In genomic region chr6:160455484-160456213, GRCh38 we compare ENCODE assay signal across 8 cellular contexts.
DNase-seq lines count a peak whose midpoint lies in the region; ATAC-seq and TF ChIP-seq lines count a peak whose summit lies in the region.

No MANE protein-coding gene starts in this region.

- TF ChIP-seq CTCF in AG04450 (IDR thresholded peaks at IDR 0.05; ENCODE audit: low read depth, low read length) (peak; percentile 97), fibroblast of lung (conservative IDR thresholded peaks at IDR 0.05 in 1 of 2, IDR thresholded peaks at IDR 0.05 in 1 of 2; ENCODE audit: low read depth in 1 of 2, low read length in 2 of 2) (peak; percentile 96 to 97), neural cell (IDR thresholded peaks at IDR 0.05; ENCODE audit: poor library complexity, severe bottlenecking) (peak; percentile 99)

- peak overlapping the region; percentile 81 for H2AFZ ChIP-seq in fibroblast of lung (ENCODE audit: low read length)
- H2AFZ ChIP-seq in neural cell (ENCODE audit: low read depth, low read length), result no peak overlapping the region

- no peak overlapping the region for H3K27ac Mint-ChIP-seq in stimulated activated naive CD8-positive, alpha-beta T cell treated with anti-CD3 and anti-CD28 coated beads, Interleukin-15, amount 100 ng/mL, for 72 hours

- H3K27ac ChIP-seq in AG04450 (ENCODE audit: low read depth, low read length), result peak overlapping the region; percentile 43
- no peak overlapping the region for H3K27ac ChIP-seq in fibroblast of lung (ENCODE audit: insufficient read depth, low read length)
- H3K27ac ChIP-seq in neural cell (ENCODE audit: low read length), result no peak overlapping the region

- DNase-seq in AG04450 (ENCODE audit: low read depth, low spot score) (peak; percentile 24), NOMO-1 treated with dmso at 0.1 percent for 144 hours (lab: John Stamatoyannopoulos, UW; ENCODE audit: unreplicated experiment) (peak; percentile 2), activated T-cell treated with anti-CD3 and anti-CD28 coated beads for 48 hours (ENCODE audit: low read depth) (peak; percentile 58), fibroblast of lung (ENCODE audit: low read depth in 2 of 2) (peak; percentile 42 to 68)
- DNase-seq in stimulated activated naive CD8-positive, alpha-beta T cell treated with anti-CD3 and anti-CD28 coated beads, Interleukin-15, amount 100 ng/mL, for 72 hours, result peak; percentile 70 to 72

- H3K4me3 ChIP-seq in AG04450 (ENCODE audit: low read depth, low read length), result peak overlapping the region; percentile 48
- H3K4me3 ChIP-seq in fibroblast of lung (replicated peaks in 1 of 4; ENCODE audit: control extremely low read depth in 1 of 4, insufficient read depth in 1 of 4, low read depth in 3 of 4, low read length in 4 of 4), result peak overlapping the region; percentile 29 to 44 (median 36)
- H3K4me3 ChIP-seq in neural cell (ENCODE audit: low read length), result no peak overlapping the region

- TF ChIP-seq POLR2A in GM18505 (IDR thresholded peaks at IDR 0.05; ENCODE audit: borderline replicate concordance, extremely low read depth, insufficient read depth, insufficient read length), result no peak

- H3K4me1 ChIP-seq in fibroblast of lung (ENCODE audit: control insufficient read depth, extremely low read depth, insufficient read depth, low read length), result no peaks in the 10 kb centered on the region

- POLR2A ChIA-PET in AG04450 (lab: Yijun Ruan, JAX), result interaction anchor here (1.7 kb wide), 1 partner anchor 367 kb away, joined by 6 read pairs; no protein-coding TSS in a partner anchor

- H3K27me3 ChIP-seq in AG04450 (ENCODE audit: control insufficient read depth, insufficient read depth, low read length) (no peaks in the 10 kb centered on the region), fibroblast of lung (ENCODE audit: control insufficient read depth, insufficient read depth, low read length) (no peaks in the 10 kb centered on the region), neural cell (ENCODE audit: insufficient read depth, low read depth, low read length) (no peaks in the 10 kb centered on the region)

- no peaks in the 10 kb centered on the region for H3K9me2 ChIP-seq in neural cell (ENCODE audit: insufficient read depth, low read length)

- TF ChIP-seq RAD21 in neural cell (conservative IDR thresholded peaks at IDR 0.05), result peak; percentile 99

- H3F3A ChIP-seq in neural cell (ENCODE audit: insufficient read depth, low read length, poor library complexity, severe bottlenecking), result no peaks in the 10 kb centered on the region

- peak; percentile 86 for ATAC-seq in GM18505 (IDR thresholded peaks at IDR 0.05; ENCODE audit: unreplicated experiment)
- ATAC-seq in HG03103 (IDR thresholded peaks at IDR 0.05; ENCODE audit: low read depth, unreplicated experiment), result peak; percentile 70
- peak; percentile 82 for ATAC-seq in stimulated activated naive CD8-positive, alpha-beta T cell treated with anti-CD3 and anti-CD28 coated beads, Interleukin-15, amount 100 ng/mL, for 72 hours

- no peak for TF ChIP-seq EP300 in neural cell (conservative IDR thresholded peaks at IDR 0.05; ENCODE audit: poor library complexity, severe bottlenecking)

- H3K9ac ChIP-seq in fibroblast of lung (ENCODE audit: insufficient read depth, low read length) (no peak overlapping the region), neural cell (ENCODE audit: low read length) (no peak overlapping the region)

- no peaks in the 10 kb centered on the region for H3K9me3 ChIP-seq in AG04450 (ENCODE audit: control insufficient read depth, insufficient read depth, low read length)
- H3K9me3 ChIP-seq in fibroblast of lung (ENCODE audit: control insufficient read depth, insufficient read depth, low read depth, low read length), result no peaks in the 10 kb centered on the region
- H3K9me3 ChIP-seq in neural cell (ENCODE audit: low read length), result no peaks in the 10 kb centered on the region

- CTCF ChIA-PET in AG04450 (lab: Charles Lee), result interaction anchor here (0.5 to 4.9 kb wide), 63 partner anchors 9 to 864 kb away, joined by 3 to 186 read pairs (median 3); partner anchors contain the start of gene SLC22A1

- H4K20me1 ChIP-seq in fibroblast of lung (ENCODE audit: control insufficient read depth, extremely low read depth, insufficient read depth, low read length) (no peaks in the 10 kb centered on the region), neural cell (ENCODE audit: insufficient read depth) (no peaks in the 10 kb centered on the region)

- H3K4me1 Mint-ChIP-seq in stimulated activated naive CD8-positive, alpha-beta T cell treated with anti-CD3 and anti-CD28 coated beads, Interleukin-15, amount 100 ng/mL, for 72 hours, result peaks cover 23% of the 10 kb centered on the region

- H3K4me2 ChIP-seq in fibroblast of lung (ENCODE audit: extremely low read depth, insufficient read depth, low read length), result peak overlapping the region; percentile 87
- no peak overlapping the region for H3K4me2 ChIP-seq in neural cell (ENCODE audit: low read length)

- no peaks in the 10 kb centered on the region for H3K79me2 ChIP-seq in fibroblast of lung (ENCODE audit: control insufficient read depth, insufficient read depth, low read length)
- no peaks in the 10 kb centered on the region for H3K79me2 ChIP-seq in neural cell (replicated peaks; ENCODE audit: insufficient read depth, low read length)

- peaks cover 23% of the 10 kb centered on the region for H3K27me3 Mint-ChIP-seq in stimulated activated naive CD8-positive, alpha-beta T cell treated with anti-CD3 and anti-CD28 coated beads, Interleukin-15, amount 100 ng/mL, for 72 hours

- H3K36me3 ChIP-seq in fibroblast of lung (ENCODE audit: control insufficient read depth, insufficient read depth, low read length), result no peaks in the 10 kb centered on the region
- H3K36me3 ChIP-seq in neural cell (ENCODE audit: insufficient read depth, low read length), result no peaks in the 10 kb centered on the region

- no peaks in the 10 kb centered on the region for H3K9me3 Mint-ChIP-seq in stimulated activated naive CD8-positive, alpha-beta T cell treated with anti-CD3 and anti-CD28 coated beads, Interleukin-15, amount 100 ng/mL, for 72 hours

- H3K4me3 Mint-ChIP-seq in stimulated activated naive CD8-positive, alpha-beta T cell treated with anti-CD3 and anti-CD28 coated beads, Interleukin-15, amount 100 ng/mL, for 72 hours, result no peak overlapping the region

TF ChIP-seq in neural cell, 6 proteins besides CTCF, POLR2A, EP300 and RAD21:
- no peak for TF ChIP-seq POLR2AphosphoS5 (IDR thresholded peaks at IDR 0.05)
- TF ChIP-seq SMC3 (conservative IDR thresholded peaks at IDR 0.05; ENCODE audit: poor library complexity), result peak; percentile 97

Comparison
In these comparisons a context has a peak if more than half of its experiments do, and no peak if none do; other contexts are left out.
1. DNase-seq: peak in every context shown above with its lines; median percentile 71 in stimulated activated naive CD8-positive, alpha-beta T cell treated with anti-CD3 and anti-CD28 coated beads, Interleukin-15, amount 100 ng/mL, for 72 hours; 58 in activated T-cell treated with anti-CD3 and anti-CD28 coated beads for 48 hours; 55 in fibroblast of lung; 24 in AG04450; 2 in NOMO-1 treated with dmso at 0.1 percent for 144 hours.